In the genomic region with DNA sequence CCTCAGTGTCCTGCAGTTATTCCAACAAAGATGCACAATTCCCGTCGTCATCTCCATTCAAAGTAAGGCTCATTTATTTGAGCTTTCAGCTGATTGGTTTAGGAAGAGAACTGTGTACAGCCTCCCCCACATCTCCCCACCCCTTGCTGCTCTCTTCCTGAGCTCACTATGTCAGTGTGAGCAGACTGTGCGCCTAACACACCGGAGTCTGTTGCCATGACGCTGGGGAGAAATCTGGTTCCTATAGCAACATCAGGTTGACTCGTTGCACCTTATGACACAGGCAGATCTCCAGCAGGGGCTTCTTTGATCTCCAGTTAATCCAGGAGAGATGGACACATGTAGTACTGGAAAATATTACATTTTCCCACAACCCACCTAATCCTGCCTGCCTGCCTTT, we compare ENCODE assay signal across 17 cellular contexts.
"Had no signal": no experiment of that assay in that cellular context is flagged by ENCODE, and none has a peak within 500 bp of the region (broad histone marks: within the 10 kb centered on the region; RNA-seq: fewer than 3 reads in every experiment).

No MANE protein-coding gene starts in this region.

- H3K27ac Mint-ChIP-seq: activated CD4-positive, alpha-beta T cell treated with anti-CD3 and anti-CD28 coated beads, Interleukin-2, amount 10 ng/mL, durations not matched to agents 7 days and 5 days; activated naive CD4-positive, alpha-beta T cell treated with anti-CD3 and anti-CD28 coated beads, Interleukin-2, amount 50 U/mL, for 24 hours; effector memory CD8-positive, alpha-beta T cell; nephron progenitor cell; T-helper 1 cell treated with Interleukin-12 subunit alpha and Interleukin-12 subunit beta and Interleukin-4 antibody, amounts not matched to agents 30 μg/mL and 1 μg/mL, for 36 hours had no signal

- H3K4me1 ChIP-seq: adrenal gland, prostate gland had no signal

- H3K36me3 Mint-ChIP-seq: activated naive CD4-positive, alpha-beta T cell treated with anti-CD3 and anti-CD28 coated beads, Interleukin-2, amount 50 U/mL, for 24 hours had no signal

- H3K27me3 Mint-ChIP-seq: activated naive CD4-positive, alpha-beta T cell treated with anti-CD3 and anti-CD28 coated beads, Interleukin-2, amount 50 U/mL, for 24 hours had no signal

- H3K27me3 ChIP-seq: adrenal gland, tibial artery had no signal

- H3K27ac ChIP-seq: adrenal gland, prostate gland, skin epidermis had no signal

- H3K4me1 Mint-ChIP-seq: activated CD4-positive, alpha-beta T cell treated with anti-CD3 and anti-CD28 coated beads, Interleukin-2, amount 10 ng/mL, durations not matched to agents 7 days and 5 days; activated naive CD4-positive, alpha-beta T cell treated with anti-CD3 and anti-CD28 coated beads, Interleukin-2, amount 50 U/mL, for 24 hours had no signal

- H3K36me3 ChIP-seq: adrenal gland, prostate gland, tibial artery had no signal

- ATAC-seq: activated CD4-positive, CD25-positive, alpha-beta regulatory T cell treated with anti-CD3 and anti-CD28 coated beads, Interleukin-2, amount 50 U/mL, for 24 hours; effector memory CD8-positive, alpha-beta T cell; stimulated activated naive CD8-positive, alpha-beta T cell treated with anti-CD3 and anti-CD28 coated beads, Interleukin-15, Interleukin-2, amounts not matched to agents 100 U/mL and 50 U/mL, for 24 hours had no signal

- H3K9me3 ChIP-seq: adrenal gland, prostate gland, tibial artery had no signal

- H3K9me3 Mint-ChIP-seq: activated CD4-positive, alpha-beta T cell treated with anti-CD3 and anti-CD28 coated beads, Interleukin-2, amount 10 ng/mL, durations not matched to agents 7 days and 5 days; activated naive CD4-positive, alpha-beta T cell treated with anti-CD3 and anti-CD28 coated beads, Interleukin-2, amount 50 U/mL, for 24 hours; effector memory CD8-positive, alpha-beta T cell; T-helper 1 cell treated with Interleukin-12 subunit alpha and Interleukin-12 subunit beta and Interleukin-4 antibody, amounts not matched to agents 30 μg/mL and 1 μg/mL, for 36 hours had no signal

- H3K4me3 ChIP-seq: adrenal gland, lung, prostate gland, skin epidermis, tibial artery had no signal

- DNase-seq: activated CD4-positive, alpha-beta T cell treated with anti-CD3 and anti-CD28 coated beads, Interleukin-2, amount 10 ng/mL, durations not matched to agents 7 days and 5 days; activated CD8-positive, alpha-beta memory T cell treated with anti-CD3 and anti-CD28 coated beads, Interleukin-2, amount 50 U/mL, for 48 hours; activated gamma-delta T cell; activated T-cell treated with anti-CD3 and anti-CD28 coated beads, Interleukin-2, amount 50 U/mL, for 48 hours; adrenal gland; dermis blood vessel endothelial cell; effector memory CD8-positive, alpha-beta T cell; foreskin fibroblast; nephron progenitor cell; stimulated activated naive CD8-positive, alpha-beta T cell treated with anti-CD3 and anti-CD28 coated beads, Interleukin-15, Interleukin-2, amounts not matched to agents 100 U/mL and 50 U/mL, for 24 hours had no signal

- H3K4me3 Mint-ChIP-seq: activated CD4-positive, alpha-beta T cell treated with anti-CD3 and anti-CD28 coated beads, Interleukin-2, amount 10 ng/mL, durations not matched to agents 7 days and 5 days; activated naive CD4-positive, alpha-beta T cell treated with anti-CD3 and anti-CD28 coated beads, Interleukin-2, amount 50 U/mL, for 24 hours; effector memory CD8-positive, alpha-beta T cell; nephron progenitor cell; T-helper 1 cell treated with Interleukin-12 subunit alpha and Interleukin-12 subunit beta and Interleukin-4 antibody, amounts not matched to agents 30 μg/mL and 1 μg/mL, for 36 hours had no signal
